In the genomic region with DNA sequence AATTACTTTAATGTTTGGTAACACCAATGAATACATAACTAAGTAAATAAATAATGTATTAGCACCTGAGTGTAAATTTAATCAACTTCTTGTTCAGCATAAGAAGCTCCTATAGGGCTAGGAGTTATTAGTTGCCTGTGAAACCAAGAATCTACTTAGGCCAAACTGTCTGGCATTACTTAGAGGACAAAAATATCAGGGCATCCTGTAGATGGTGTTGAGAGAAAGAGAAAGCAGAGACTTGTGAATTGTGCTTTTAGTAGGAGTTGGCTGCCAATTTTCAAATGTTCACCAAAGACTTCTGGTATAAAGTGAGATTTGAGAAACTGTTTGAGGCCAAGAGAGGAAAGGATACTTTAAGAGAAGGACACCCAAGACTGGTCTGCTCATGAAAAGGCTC, we compare ENCODE assay signal across 19 cellular contexts.
DNase-seq lines count a peak whose midpoint lies in the region; ATAC-seq and TF ChIP-seq lines count a peak whose summit lies in the region.
"Had no signal": no experiment of that assay in that cellular context is flagged by ENCODE, and none has a peak within 500 bp of the region (broad histone marks: within the 10 kb centered on the region; RNA-seq: fewer than 3 reads in every experiment).

No MANE protein-coding gene starts in this region.

- peaks cover 3% of the 10 kb centered on the region for H3K4me1 ChIP-seq in stomach smooth muscle (ENCODE audit: control insufficient read depth, insufficient read depth, low read length)
- H3K4me1 ChIP-seq in PC-3 (ENCODE audit: insufficient read depth, low read length): no peaks in the 10 kb centered on the region
- H3K4me1 ChIP-seq in trophoblast cell (ENCODE audit: control insufficient read depth in 1 of 2, insufficient read depth in 2 of 2, low read length in 2 of 2): peaks cover 2 to 9% of the 10 kb centered on the region in 2 experiments

- H2AK5ac ChIP-seq in trophoblast cell (ENCODE audit: low read length): no peak overlapping the region

- ATAC-seq in PC-3: no peak
- ATAC-seq: CD8-positive, alpha-beta T cell had no signal

- POLR2A ChIA-PET in PC-3 (lab: Charles Lee; ENCODE audit: unreplicated experiment): no interaction called here

- H3K27me3 ChIP-seq in stomach smooth muscle (ENCODE audit: control insufficient read depth in 1 of 2, insufficient read depth in 2 of 2, low read length in 2 of 2): no peaks in the 10 kb centered on the region
- H3K27me3 ChIP-seq in PC-3 (ENCODE audit: low read length): peaks cover 25% of the 10 kb centered on the region; the same call in 1 of the 2 replicates
- H3K27me3 ChIP-seq in trophoblast cell (ENCODE audit: insufficient read depth, low read length): no peaks in the 10 kb centered on the region
- H3K27me3 ChIP-seq: BLaER1 treated with 17β-estradiol and CSF1 and Interleukin-3, amounts not matched to agents 10 nM and 100 nM had no signal

- H2BK5ac ChIP-seq in trophoblast cell (ENCODE audit: low read depth, low read length, poor library complexity): no peak overlapping the region

- H3K9ac ChIP-seq in stomach smooth muscle (ENCODE audit: low read length in 2 of 2) (no peak overlapping the region), PC-3 (ENCODE audit: low read length) (no peak overlapping the region), trophoblast cell (ENCODE audit: low read length) (no peak overlapping the region)
- H3K9ac ChIP-seq: BLaER1 treated with 17β-estradiol and CSF1 and Interleukin-3, amounts not matched to agents 10 nM and 100 nM had no signal

- H3K27ac ChIP-seq in stomach smooth muscle (ENCODE audit: low read length): peak overlapping the region; percentile 2
- no peak overlapping the region for H3K27ac ChIP-seq in PC-3 (ENCODE audit: low read length)
- no peak overlapping the region for H3K27ac ChIP-seq in trophoblast cell (ENCODE audit: low read depth, low read length)
- H3K27ac ChIP-seq: 22Rv1; BLaER1 treated with 17β-estradiol and CSF1 and Interleukin-3, amounts not matched to agents 10 nM and 100 nM; RWPE1; SK-N-MC had no signal

- intact Hi-C loops in PC-3 (cut with micrococcal nuclease): no loop called here

- no peaks in the 10 kb centered on the region for H4K20me1 ChIP-seq in PC-3 (ENCODE audit: low read length)
- H4K20me1 ChIP-seq: BLaER1 treated with 17β-estradiol and CSF1 and Interleukin-3, amounts not matched to agents 10 nM and 100 nM had no signal

- no peaks in the 10 kb centered on the region for H3F3A ChIP-seq in PC-3 (ENCODE audit: low read length, unreplicated experiment)

- no peak overlapping the region for H4K91ac ChIP-seq in trophoblast cell (ENCODE audit: low read depth, low read length)

- no peaks in the 10 kb centered on the region for H3K9me2 ChIP-seq in PC-3 (replicated peaks; ENCODE audit: low read length)

- H3K4me2 ChIP-seq in PC-3 (ENCODE audit: low read length): no peak overlapping the region
- H3K4me2 ChIP-seq in trophoblast cell (ENCODE audit: low read length): no peak overlapping the region
- H3K4me2 ChIP-seq: BLaER1 treated with 17β-estradiol and CSF1 and Interleukin-3, amounts not matched to agents 10 nM and 100 nM had no signal

- no peak overlapping the region for H4K12ac ChIP-seq in trophoblast cell (ENCODE audit: low read depth, low read length)

- no peak overlapping the region for H4K8ac ChIP-seq in trophoblast cell (ENCODE audit: low read depth, low read length)

- CTCF ChIA-PET in PC-3 (lab: Charles Lee): no interaction called here

- H2AFZ ChIP-seq in PC-3 (ENCODE audit: low read length) (no peak overlapping the region), trophoblast cell (ENCODE audit: insufficient read depth, low read length, poor library complexity) (no peak overlapping the region)

- DNase-seq in NCI-H1105 treated with DMSO at 0.1 percent for 48 hours (lab: John Stamatoyannopoulos, UW) (peak; percentile 37), NCI-H1105 (lab: John Stamatoyannopoulos, UW) (no peak), NCI-H69 (lab: John Stamatoyannopoulos, UW) (peak; percentile 39), inferior parietal cortex (ENCODE audit: extremely low spot score) (peak; percentile 44), PC-3 (no peak), GF-D8 (lab: John Stamatoyannopoulos, UW) (no peak), trophoblast cell (no peak)
- DNase-seq: ACHN; CD8-positive, alpha-beta T cell; KG1; NCI-H1092; NCI-H510A; SHP77 treated with DMSO at 0.1 percent for 48 hours; SW 1271 had no signal

- H3K36me3 ChIP-seq in stomach smooth muscle (ENCODE audit: control insufficient read depth in 2 of 2, insufficient read depth in 2 of 2, low read length in 2 of 2) (no peaks in the 10 kb centered on the region), PC-3 (ENCODE audit: low read depth, low read length) (no peaks in the 10 kb centered on the region), trophoblast cell (ENCODE audit: control insufficient read depth in 1 of 2, insufficient read depth in 2 of 2, low read length in 2 of 2) (no peaks in the 10 kb centered on the region)
- H3K36me3 ChIP-seq: BLaER1 treated with 17β-estradiol and CSF1 and Interleukin-3, amounts not matched to agents 10 nM and 100 nM had no signal

- no peak overlapping the region for H2BK120ac ChIP-seq in trophoblast cell (ENCODE audit: insufficient read depth, low read length, poor library complexity)

- no peak overlapping the region for H3K14ac ChIP-seq in trophoblast cell (ENCODE audit: low read length)

- no peak overlapping the region for H3K23ac ChIP-seq in trophoblast cell (ENCODE audit: low read length)

- no peak for TF ChIP-seq CTCF in PC-3 (conservative IDR thresholded peaks at IDR 0.05; ENCODE audit: low read depth, low read length)

- H3K79me2 ChIP-seq in PC-3 (ENCODE audit: low read length) (no peaks in the 10 kb centered on the region), trophoblast cell (ENCODE audit: control insufficient read depth, insufficient read depth, low read length, poor library complexity) (no peaks in the 10 kb centered on the region)

- no TSS peak for BruUV-seq in PC-3 (replicated peaks; lab: Mats Ljungman, UMichigan)

- H3K18ac ChIP-seq in trophoblast cell (ENCODE audit: low read length): no peak overlapping the region

- H3K4ac ChIP-seq in trophoblast cell (ENCODE audit: low read depth, low read length): no peak overlapping the region

- no peak overlapping the region for H2BK12ac ChIP-seq in trophoblast cell (ENCODE audit: low read length)

- H3K4me3 ChIP-seq in stomach smooth muscle (ENCODE audit: low read length in 2 of 2) (no peak overlapping the region), PC-3 (ENCODE audit: low read length) (no peak overlapping the region), trophoblast cell (ENCODE audit: low read depth, low read length) (no peak overlapping the region)
- H3K4me3 ChIP-seq: BLaER1 treated with 17β-estradiol and CSF1 and Interleukin-3, amounts not matched to agents 10 nM and 100 nM; SK-N-MC had no signal

- H3K79me1 ChIP-seq in trophoblast cell (ENCODE audit: low read length): no peaks in the 10 kb centered on the region

- H3K9me3 ChIP-seq in stomach smooth muscle (ENCODE audit: control insufficient read depth in 2 of 2, low read length in 2 of 2) (no peaks in the 10 kb centered on the region), PC-3 (ENCODE audit: low read length) (no peaks in the 10 kb centered on the region), trophoblast cell (ENCODE audit: insufficient read depth, low read depth, low read length) (no peaks in the 10 kb centered on the region)

Comparison
In these comparisons a context has a peak if more than half of its experiments do, and no peak if none do; other contexts are left out.
1. DNase-seq: peak in NCI-H1105 treated with DMSO at 0.1 percent for 48 hours (single experiment), NCI-H69 (single experiment) and inferior parietal cortex (single experiment); none in NCI-H1105 (single experiment), PC-3 (single experiment), GF-D8 (single experiment) and trophoblast cell (0 of 2).